Comparison of ENCODE assay signal across 35 cellular contexts in genomic region chr2:2104331-2104730, GRCh38.
"Had no signal": no experiment of that assay in that cellular context is flagged by ENCODE, and none has a peak within 500 bp of the region (broad histone marks: within the 10 kb centered on the region; RNA-seq: fewer than 3 reads in every experiment).

No MANE protein-coding gene starts in this region.

- H3K4me3 ChIP-seq: adrenal gland, breast epithelium had no signal

- H3K9me3 ChIP-seq: adrenal gland, breast epithelium had no signal

- H3K36me3 ChIP-seq: adrenal gland, breast epithelium had no signal

- H3K27ac Mint-ChIP-seq: activated B cell treated with CpG ODN at 0.5 μM for 24 hours; activated CD4-positive, alpha-beta memory T cell treated with anti-CD3 and anti-CD28 coated beads for 36 hours; activated CD4-positive, alpha-beta T cell treated with anti-CD3 and anti-CD28 coated beads, Interleukin-2, amount 10 ng/mL, durations not matched to agents 24 days and 14 days; activated CD8-positive, alpha-beta T cell treated with anti-CD3 and anti-CD28 coated beads for 36 hours; activated naive CD4-positive, alpha-beta T cell treated with anti-CD3 and anti-CD28 coated beads for 36 hours; activated naive CD4-positive, alpha-beta T cell treated with anti-CD3 and anti-CD28 coated beads, Interleukin-2, amount 50 U/mL, for 72 hours; activated naive CD8-positive, alpha-beta T cell treated with anti-CD3 and anti-CD28 coated beads for 36 hours; activated T-cell treated with anti-CD3 and anti-CD28 coated beads, Interleukin-2, amount 50 U/mL, for 72 hours; activated T-helper 1 cell treated with anti-CD3 and anti-CD28 coated beads, Interleukin-12 subunit alpha, Interleukin-12 subunit beta, Interleukin-2, Interleukin-4 antibody, amounts not matched to agents 30 ng/mL and 10 ng/mL and 1 ng/mL, durations not matched to agents 14 hours and 24 hours and 36 hours; activated T-helper 17 cell treated with anti-CD3 and anti-CD28 coated beads, Interleukin-2, amount 50 U/mL, for 72 hours; T-helper 1 cell treated with Interleukin-12 subunit alpha and Interleukin-12 subunit beta and Interleukin-4 antibody, amounts not matched to agents 30 μg/mL and 1 μg/mL, for 36 hours; T-helper 2 cell treated with Interferon-gamma antibody and Interleukin-4, amounts not matched to agents 5 μg/mL and 100 μg/mL, for 36 hours had no signal

- H3K27me3 Mint-ChIP-seq: activated CD4-positive, alpha-beta memory T cell treated with anti-CD3 and anti-CD28 coated beads for 36 hours; activated CD4-positive, alpha-beta T cell treated with anti-CD3 and anti-CD28 coated beads, Interleukin-2, amount 10 ng/mL, durations not matched to agents 24 days and 14 days; brain had no signal

- FAIRE-seq: TTC549 had no signal

- H3K36me3 Mint-ChIP-seq: activated CD4-positive, alpha-beta memory T cell treated with anti-CD3 and anti-CD28 coated beads for 36 hours; activated naive CD4-positive, alpha-beta T cell treated with anti-CD3 and anti-CD28 coated beads, Interleukin-2, amount 50 U/mL, for 72 hours; activated naive CD8-positive, alpha-beta T cell treated with anti-CD3 and anti-CD28 coated beads for 36 hours; brain had no signal

- H3K27me3 ChIP-seq: adrenal gland, breast epithelium had no signal

- H3K4me1 Mint-ChIP-seq: activated B cell treated with CpG ODN at 0.5 μM for 24 hours; activated CD4-positive, alpha-beta T cell treated with anti-CD3 and anti-CD28 coated beads, Interleukin-2, amount 10 ng/mL, durations not matched to agents 24 days and 14 days; activated naive CD8-positive, alpha-beta T cell treated with anti-CD3 and anti-CD28 coated beads for 36 hours; activated T-helper 17 cell treated with anti-CD3 and anti-CD28 coated beads, Interleukin-2, amount 50 U/mL, for 72 hours had no signal

- DNase-seq: activated B cell treated with CpG ODN at 0.5 μM for 24 hours; activated CD4-positive, alpha-beta memory T cell treated with anti-CD3 and anti-CD28 coated beads for 36 hours; activated CD4-positive, alpha-beta T cell treated with anti-CD3 and anti-CD28 coated beads for 4 hours; activated CD4-positive, alpha-beta T cell treated with anti-CD3 and anti-CD28 coated beads, Interleukin-2, amount 10 ng/mL, durations not matched to agents 24 days and 14 days; activated CD4-positive, alpha-beta T cell treated with anti-CD3 and anti-CD28 coated beads, Interleukin-2, amount 50 U/mL, for 1 hour; activated CD4-positive, alpha-beta T cell treated with anti-CD3 and anti-CD28 coated beads, Interleukin-2, amount 50 U/mL, for 4 hours; activated CD4-positive, CD25-positive, alpha-beta regulatory T cell treated with anti-CD3 and anti-CD28 coated beads, Interleukin-2, amount 50 U/mL, for 72 hours; activated CD8-positive, alpha-beta memory T cell treated with anti-CD3 and anti-CD28 coated beads, Interleukin-2, amount 50 U/mL, for 4 hours; activated CD8-positive, alpha-beta T cell treated with anti-CD3 and anti-CD28 coated beads for 36 hours; activated effector memory CD4-positive, alpha-beta T cell treated with anti-CD3 and anti-CD28 coated beads, Interleukin-2, amount 50 U/mL, for 16 hours; activated gamma-delta T cell treated with Interleukin-2 at 50 U/mL for 16 hours; activated naive CD4-positive, alpha-beta T cell; activated naive CD4-positive, alpha-beta T cell treated with anti-CD3 and anti-CD28 coated beads for 36 hours; activated naive CD4-positive, alpha-beta T cell treated with anti-CD3 and anti-CD28 coated beads, Interleukin-2, amount 50 U/mL, for 16 hours; activated naive CD8-positive, alpha-beta T cell treated with anti-CD3 and anti-CD28 coated beads for 36 hours; activated T-cell treated with anti-CD3 and anti-CD28 coated beads for 4 hours; activated T-cell treated with anti-CD3 and anti-CD28 coated beads, Interleukin-2, amount 50 U/mL, for 1 hour; activated T-cell treated with anti-CD3 and anti-CD28 coated beads, Interleukin-2, amount 50 U/mL, for 4 hours; activated T-cell treated with anti-CD3 and anti-CD28 coated beads, Interleukin-2, amount 50 U/mL, for 72 hours; adrenal gland; amniotic stem cell; aorta; central memory CD4-positive, alpha-beta T cell; T-helper 1 cell; T-helper 2 cell; T-helper 9 cell had no signal

- ATAC-seq: activated CD8-positive, alpha-beta T cell treated with anti-CD3 and anti-CD28 coated beads for 36 hours; activated naive CD4-positive, alpha-beta T cell treated with anti-CD3 and anti-CD28 coated beads, Interleukin-2, amount 50 U/mL, for 72 hours; activated T-cell treated with anti-CD3 and anti-CD28 coated beads, Interleukin-2, amount 50 U/mL, for 4 hours; activated T-cell treated with anti-CD3 and anti-CD28 coated beads, Interleukin-2, amount 50 U/mL, for 72 hours; activated T-helper 17 cell treated with anti-CD3 and anti-CD28 coated beads, Interleukin-2, amount 50 U/mL, for 72 hours had no signal

- H3K27ac ChIP-seq: adrenal gland, breast epithelium, VCaP had no signal

- H3K4me1 ChIP-seq: adrenal gland, breast epithelium had no signal

- H3K4me3 Mint-ChIP-seq: activated B cell treated with CpG ODN at 0.5 μM for 24 hours; activated CD4-positive, alpha-beta memory T cell treated with anti-CD3 and anti-CD28 coated beads for 36 hours; activated CD4-positive, alpha-beta T cell treated with anti-CD3 and anti-CD28 coated beads, Interleukin-2, amount 10 ng/mL, durations not matched to agents 24 days and 14 days; activated CD8-positive, alpha-beta T cell treated with anti-CD3 and anti-CD28 coated beads for 36 hours; activated naive CD4-positive, alpha-beta T cell treated with anti-CD3 and anti-CD28 coated beads for 36 hours; activated naive CD8-positive, alpha-beta T cell treated with anti-CD3 and anti-CD28 coated beads for 36 hours; activated T-cell treated with anti-CD3 and anti-CD28 coated beads, Interleukin-2, amount 50 U/mL, for 4 hours; activated T-cell treated with anti-CD3 and anti-CD28 coated beads, Interleukin-2, amount 50 U/mL, for 72 hours; activated T-helper 1 cell treated with anti-CD3 and anti-CD28 coated beads, Interleukin-12 subunit alpha, Interleukin-12 subunit beta, Interleukin-2, Interleukin-4 antibody, amounts not matched to agents 30 ng/mL and 10 ng/mL and 1 ng/mL, durations not matched to agents 14 hours and 24 hours and 36 hours; activated T-helper 17 cell treated with anti-CD3 and anti-CD28 coated beads, Interleukin-2, amount 50 U/mL, for 72 hours; brain; T-helper 1 cell treated with Interleukin-12 subunit alpha and Interleukin-12 subunit beta and Interleukin-4 antibody, amounts not matched to agents 30 μg/mL and 1 μg/mL, for 36 hours; T-helper 2 cell treated with Interferon-gamma antibody and Interleukin-4, amounts not matched to agents 5 μg/mL and 100 μg/mL, for 36 hours had no signal

- H3K9me3 Mint-ChIP-seq: activated B cell treated with CpG ODN at 0.5 μM for 24 hours; activated CD4-positive, alpha-beta memory T cell treated with anti-CD3 and anti-CD28 coated beads for 36 hours; activated CD8-positive, alpha-beta T cell treated with anti-CD3 and anti-CD28 coated beads for 36 hours; activated naive CD8-positive, alpha-beta T cell treated with anti-CD3 and anti-CD28 coated beads for 36 hours; activated T-cell treated with anti-CD3 and anti-CD28 coated beads, Interleukin-2, amount 50 U/mL, for 4 hours; activated T-helper 1 cell treated with anti-CD3 and anti-CD28 coated beads, Interleukin-12 subunit alpha, Interleukin-12 subunit beta, Interleukin-2, Interleukin-4 antibody, amounts not matched to agents 30 ng/mL and 10 ng/mL and 1 ng/mL, durations not matched to agents 14 hours and 24 hours and 36 hours; activated T-helper 17 cell treated with anti-CD3 and anti-CD28 coated beads, Interleukin-2, amount 50 U/mL, for 72 hours; brain; T-helper 1 cell treated with Interleukin-12 subunit alpha and Interleukin-12 subunit beta and Interleukin-4 antibody, amounts not matched to agents 30 μg/mL and 1 μg/mL, for 36 hours; T-helper 2 cell treated with Interferon-gamma antibody and Interleukin-4, amounts not matched to agents 5 μg/mL and 100 μg/mL, for 36 hours had no signal
